10 cellular contexts compared by ENCODE assay signal in the genomic region with DNA sequence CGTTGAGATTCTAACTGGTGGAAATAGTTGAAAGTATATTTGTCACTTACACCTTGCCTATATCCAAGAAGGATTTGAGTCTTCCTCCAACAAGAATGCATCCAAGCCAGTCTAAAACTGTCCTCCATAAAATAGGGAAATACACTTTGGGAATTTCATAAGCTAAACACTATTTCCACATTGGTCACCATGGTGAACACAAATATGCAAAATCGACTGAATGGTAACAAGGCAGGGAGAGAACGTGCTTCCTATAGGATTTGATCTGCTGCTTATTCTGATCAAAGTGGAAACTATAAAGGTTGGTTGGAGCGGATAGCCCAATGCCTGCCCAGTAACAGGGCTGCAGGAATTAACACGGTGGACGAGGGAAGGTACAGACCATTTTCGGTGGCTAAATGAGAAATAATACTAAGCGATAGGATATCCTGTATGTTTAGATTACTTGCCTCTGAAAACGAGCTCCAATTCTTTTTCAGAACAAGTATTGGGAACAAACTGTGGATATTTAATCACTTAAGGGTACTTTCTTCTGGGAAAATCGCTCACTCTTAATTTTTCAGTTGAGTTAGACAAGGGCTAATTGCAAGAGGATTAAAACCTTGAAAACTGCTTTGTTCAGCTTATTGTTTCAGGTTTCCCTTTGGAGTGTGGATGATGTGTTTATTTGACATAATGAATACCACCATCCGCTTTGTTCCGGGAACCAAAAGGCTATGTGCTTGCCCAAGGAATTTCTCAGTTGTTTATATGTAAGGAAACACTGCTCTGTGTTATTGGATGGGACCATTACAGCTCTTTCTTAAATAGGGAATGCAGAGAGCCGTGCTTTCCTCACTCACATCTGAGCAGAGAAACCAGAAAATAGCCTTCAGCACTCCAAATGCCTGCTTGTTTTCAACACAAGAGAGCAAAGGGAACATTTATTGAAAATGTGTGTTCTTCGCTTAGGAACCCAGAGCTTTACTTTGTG.
DNase-seq lines count a peak whose midpoint lies in the region; ATAC-seq and TF ChIP-seq lines count a peak whose summit lies in the region.
"Had no signal": no experiment of that assay in that cellular context is flagged by ENCODE, and none has a peak within 500 bp of the region (broad histone marks: within the 10 kb centered on the region; RNA-seq: fewer than 3 reads in every experiment).

No MANE protein-coding gene starts in this region.

- no peak overlapping the region for H2AFZ ChIP-seq in neural progenitor cell (replicated peaks)

- H3K9me3 ChIP-seq in cardiac muscle cell (ENCODE audit: low read depth): no peaks in the 10 kb centered on the region
- H3K9me3 ChIP-seq in neural progenitor cell (ENCODE audit: low read depth): no peaks in the 10 kb centered on the region
- no peaks in the 10 kb centered on the region for H3K9me3 ChIP-seq in vagina

- POLR2A ChIA-PET in activated CD4-positive, alpha-beta T cell treated with anti-CD3 and anti-CD28 coated beads, Interleukin-2, amount 10 ng/mL, durations not matched to agents 7 days and 5 days (lab: Charles Lee): no interaction called here

- no peak overlapping the region for H3K4me3 Mint-ChIP-seq in neural progenitor cell
- H3K4me3 Mint-ChIP-seq in activated CD4-positive, alpha-beta T cell treated with anti-CD3 and anti-CD28 coated beads, Interleukin-2, amount 10 ng/mL, durations not matched to agents 7 days and 5 days: no peak overlapping the region
- H3K4me3 Mint-ChIP-seq: activated T-cell treated with anti-CD3 and anti-CD28 coated beads, Interleukin-2, amount 50 U/mL, for 24 hours; stimulated activated memory B cell treated with anti-CD40 and anti-IgM and Interleukin-4, amounts not matched to agents 10 μg/mL and 1 μg/mL and 100 μg/mL, for 72 hours had no signal

- H3K36me3 Mint-ChIP-seq in neural progenitor cell: peaks cover 2% of the 10 kb centered on the region
- no peaks in the 10 kb centered on the region for H3K36me3 Mint-ChIP-seq in activated CD4-positive, alpha-beta T cell treated with anti-CD3 and anti-CD28 coated beads, Interleukin-2, amount 10 ng/mL, durations not matched to agents 7 days and 5 days (ENCODE audit: low read depth)
- H3K36me3 Mint-ChIP-seq: stimulated activated memory B cell treated with anti-CD40 and anti-IgM and Interleukin-4, amounts not matched to agents 10 μg/mL and 1 μg/mL and 100 μg/mL, for 72 hours had no signal

- H3K79me2 ChIP-seq in neural progenitor cell (ENCODE audit: low read depth): peaks cover 16% of the 10 kb centered on the region

- H3K4me1 Mint-ChIP-seq in neural progenitor cell: peaks cover 71% of the 10 kb centered on the region
- H3K4me1 Mint-ChIP-seq in activated CD4-positive, alpha-beta T cell treated with anti-CD3 and anti-CD28 coated beads, Interleukin-2, amount 10 ng/mL, durations not matched to agents 7 days and 5 days: peaks cover 10% of the 10 kb centered on the region
- H3K4me1 Mint-ChIP-seq: stimulated activated memory B cell treated with anti-CD40 and anti-IgM and Interleukin-4, amounts not matched to agents 10 μg/mL and 1 μg/mL and 100 μg/mL, for 72 hours had no signal

- H3K4me1 ChIP-seq in cardiac muscle cell (ENCODE audit: low read depth) (peaks cover 46% of the 10 kb centered on the region), neural progenitor cell (peaks cover 73% of the 10 kb centered on the region), vagina (peaks cover 34% of the 10 kb centered on the region)

- peak overlapping the region; percentile 100 for H3K27ac ChIP-seq in cardiac muscle cell
- H3K27ac ChIP-seq in neural progenitor cell: peak overlapping the region; percentile 96
- peak overlapping the region; percentile 79 for H3K27ac ChIP-seq in vagina

- intact Hi-C loops in Right ventricle myocardium inferior (cut with DNase I) (loop anchor here (2.0 kb wide), 1 partner anchor 15 kb away; no protein-coding TSS in a partner anchor), vagina (cut with DNase I) (loop anchor here (10.0 kb wide), 1 partner anchor 51 kb away; no protein-coding TSS in a partner anchor)

- no peak for TF ChIP-seq POLR2A in vagina (IDR thresholded peaks at IDR 0.05)

- H3K27ac Mint-ChIP-seq in neural progenitor cell: peak overlapping the region; percentile 96
- H3K27ac Mint-ChIP-seq in activated CD4-positive, alpha-beta T cell treated with anti-CD3 and anti-CD28 coated beads, Interleukin-2, amount 10 ng/mL, durations not matched to agents 7 days and 5 days: no peak overlapping the region
- H3K27ac Mint-ChIP-seq: stimulated activated memory B cell treated with anti-CD40 and anti-IgM and Interleukin-4, amounts not matched to agents 10 μg/mL and 1 μg/mL and 100 μg/mL, for 72 hours had no signal

- TF ChIP-seq CTCF in cardiac muscle cell (IDR thresholded peaks at IDR 0.05; ENCODE audit: low read depth, low read length): no peak
- no peak for TF ChIP-seq CTCF in neural progenitor cell (IDR thresholded peaks at IDR 0.05)
- TF ChIP-seq CTCF in vagina (IDR thresholded peaks at IDR 0.05): no peak

- H3K36me3 ChIP-seq in cardiac muscle cell (no peaks in the 10 kb centered on the region), neural progenitor cell (no peaks in the 10 kb centered on the region), vagina (no peaks in the 10 kb centered on the region)

- DNase-seq in cardiac muscle cell (ENCODE audit: low read depth in 1 of 2, low spot score in 1 of 2) (peak; percentile 63), Right ventricle myocardium inferior (ENCODE audit: missing footprints) (no peak), fibroblast of peridontal ligament (ENCODE audit: extremely low read depth) (peak; percentile 95), neural progenitor cell (ENCODE audit: low spot score) (peak; percentile 68), vagina (ENCODE audit: extremely low spot score in 2 of 2) (no peak), cortex of kidney (lab: John Stamatoyannopoulos, UW) (no peak), ureter (ENCODE audit: low spot score) (no peak)
- DNase-seq in activated CD4-positive, alpha-beta T cell treated with anti-CD3 and anti-CD28 coated beads, Interleukin-2, amount 10 ng/mL, durations not matched to agents 7 days and 5 days: no peak
- DNase-seq: activated T-cell treated with anti-CD3 and anti-CD28 coated beads, Interleukin-2, amount 50 U/mL, for 24 hours had no signal

- peaks cover 4% of the 10 kb centered on the region for H3K27me3 Mint-ChIP-seq in neural progenitor cell (ENCODE audit: insufficient read depth, low read depth)
- H3K27me3 Mint-ChIP-seq in activated CD4-positive, alpha-beta T cell treated with anti-CD3 and anti-CD28 coated beads, Interleukin-2, amount 10 ng/mL, durations not matched to agents 7 days and 5 days: peaks cover 48% of the 10 kb centered on the region

- peak overlapping the region; percentile 53 for H3K4me2 ChIP-seq in neural progenitor cell

- H3K4me3 ChIP-seq in cardiac muscle cell (no peak overlapping the region), neural progenitor cell (no peak overlapping the region), vagina (peak overlapping the region in 1 of 2 donors; percentile 5)

- CTCF ChIA-PET in activated CD4-positive, alpha-beta T cell treated with anti-CD3 and anti-CD28 coated beads, Interleukin-2, amount 10 ng/mL, durations not matched to agents 7 days and 5 days (lab: Charles Lee): interaction anchor here (2.3 kb wide), 1 partner anchor 16 kb away, joined by 7 read pairs; no protein-coding TSS in a partner anchor

- H3F3A ChIP-seq in neural progenitor cell (ENCODE audit: low read depth): peaks cover 56% of the 10 kb centered on the region

- H3K9me3 Mint-ChIP-seq in neural progenitor cell: no peaks in the 10 kb centered on the region
- no peaks in the 10 kb centered on the region for H3K9me3 Mint-ChIP-seq in activated CD4-positive, alpha-beta T cell treated with anti-CD3 and anti-CD28 coated beads, Interleukin-2, amount 10 ng/mL, durations not matched to agents 7 days and 5 days
- H3K9me3 Mint-ChIP-seq: activated T-cell treated with anti-CD3 and anti-CD28 coated beads, Interleukin-2, amount 50 U/mL, for 24 hours; stimulated activated memory B cell treated with anti-CD40 and anti-IgM and Interleukin-4, amounts not matched to agents 10 μg/mL and 1 μg/mL and 100 μg/mL, for 72 hours had no signal

- no peaks in the 10 kb centered on the region for H4K20me1 ChIP-seq in neural progenitor cell (ENCODE audit: low read depth)

- ATAC-seq in Right ventricle myocardium inferior: no peak
- ATAC-seq: stimulated activated memory B cell treated with anti-CD40 and anti-IgM and Interleukin-4, amounts not matched to agents 10 μg/mL and 1 μg/mL and 100 μg/mL, for 72 hours had no signal

- peak overlapping the region; percentile 17 for H3K9ac ChIP-seq in neural progenitor cell

- H3K27me3 ChIP-seq in cardiac muscle cell: no peaks in the 10 kb centered on the region
- H3K27me3 ChIP-seq in neural progenitor cell: no peaks in the 10 kb centered on the region
- H3K27me3 ChIP-seq in vagina: no peaks in the 10 kb centered on the region

Comparison
In these comparisons a context has a peak if more than half of its experiments do, and no peak if none do; other contexts are left out.
1. DNase-seq: peak in cardiac muscle cell (2 of 2), fibroblast of peridontal ligament (single experiment) and neural progenitor cell (single experiment); none in Right ventricle myocardium inferior (single experiment), vagina (0 of 2), cortex of kidney (single experiment), ureter (single experiment) and activated CD4-positive, alpha-beta T cell treated with anti-CD3 and anti-CD28 coated beads, Interleukin-2, amount 10 ng/mL, durations not matched to agents 7 days and 5 days (single experiment).
2. Peak in every context shown above with its lines, with median percentiles within 50 percentile points of each other: H3K27ac ChIP-seq.